14 cellular contexts compared by ENCODE assay signal in the genomic region with DNA sequence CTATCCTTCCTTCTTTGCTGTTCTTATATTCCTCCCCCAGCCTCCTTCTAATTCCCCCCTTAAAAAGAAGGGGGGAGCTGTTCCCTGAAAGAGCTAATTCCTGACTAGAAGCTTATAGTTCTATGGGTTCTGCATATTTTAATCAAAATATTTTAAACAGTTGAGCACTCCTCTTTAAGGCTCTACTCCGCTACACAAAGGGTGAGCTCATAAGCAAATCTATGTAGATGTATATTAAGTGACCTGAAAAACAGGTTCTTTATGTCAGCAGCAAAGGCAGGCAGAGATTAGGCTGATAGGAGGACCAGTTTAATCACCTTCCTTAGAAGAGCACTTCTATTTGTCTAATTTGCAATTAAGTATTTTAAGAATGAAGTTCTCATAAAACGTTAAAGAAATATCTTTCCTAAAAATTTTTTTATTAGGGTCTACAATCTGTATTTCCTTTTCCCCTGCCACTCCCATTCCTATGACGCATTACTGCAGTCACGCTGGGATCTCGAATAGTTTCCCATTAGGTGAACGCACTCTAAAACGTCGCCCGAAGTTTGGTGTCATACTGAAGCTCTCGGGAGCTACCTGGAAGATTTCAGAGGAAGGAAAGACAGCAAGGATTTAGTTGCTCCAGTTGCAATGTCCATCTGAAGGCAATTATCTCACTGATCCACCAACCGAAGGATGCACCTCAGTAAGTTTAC. TPM values are rescaled to one million over a fixed set of nuclear protein-coding genes. Genes with fewer than 3 reads are reported as not detected.
DNase-seq lines count a peak whose midpoint lies in the region; ATAC-seq and TF ChIP-seq lines count a peak whose summit lies in the region.
"Had no signal": no experiment of that assay in that cellular context is flagged by ENCODE, and none has a peak within 500 bp of the region (broad histone marks: within the 10 kb centered on the region; RNA-seq: fewer than 3 reads in every experiment).

No MANE protein-coding gene starts in this region.

- H3K9me3 Mint-ChIP-seq in T-cell = no peaks in the 10 kb centered on the region
- H3K9me3 Mint-ChIP-seq in natural killer cell = no peaks in the 10 kb centered on the region
- H3K9me3 Mint-ChIP-seq: activated CD4-positive, alpha-beta memory T cell treated with anti-CD3 and anti-CD28 coated beads, Interleukin-2, amount 10 ng/mL, durations not matched to agents 7 days and 5 days; activated naive CD8-positive, alpha-beta T cell treated with anti-CD3 and anti-CD28 coated beads, Interleukin-2, amount 50 U/mL, for 24 hours; memory B cell; stimulated activated naive B cell treated with anti-CD40 and anti-IgM and Interleukin-4, amounts not matched to agents 10 μg/mL and 1 μg/mL and 100 μg/mL, for 72 hours had no signal

- H3K27ac ChIP-seq in stomach = peak overlapping the region; percentile 4 to 88 (median 52)

- H3K4me3 ChIP-seq in choroid plexus epithelial cell (ENCODE audit: low read depth, low read length) (peak overlapping the region; percentile 87), stomach (peak overlapping the region in 3 of 4 donors; percentile 3 to 94 (median 66))
- H3K4me3 ChIP-seq: K562 had no signal

- TF ChIP-seq EP300 in stomach (IDR thresholded peaks at IDR 0.05) = no peak

- intact Hi-C loops in stomach (cut with DNase I; ENCODE audit: low total_unique reads) = no loop called here
- intact Hi-C loops in natural killer cell (cut with micrococcal nuclease) = loop anchor here (10.0 kb wide), 1 partner anchor 1956 kb away; no protein-coding TSS in a partner anchor

- H3K4me3 Mint-ChIP-seq in T-cell (no peak overlapping the region), natural killer cell (no peak overlapping the region)
- H3K4me3 Mint-ChIP-seq: activated CD4-positive, alpha-beta memory T cell treated with anti-CD3 and anti-CD28 coated beads, Interleukin-2, amount 10 ng/mL, durations not matched to agents 7 days and 5 days; activated naive CD8-positive, alpha-beta T cell treated with anti-CD3 and anti-CD28 coated beads, Interleukin-2, amount 50 U/mL, for 24 hours; memory B cell; stimulated activated naive B cell treated with anti-CD40 and anti-IgM and Interleukin-4, amounts not matched to agents 10 μg/mL and 1 μg/mL and 100 μg/mL, for 72 hours had no signal

- WGBS in stomach, 5 donors = 39 to 55% (median 51%) methylated on average over 11 of the region's 11 CpGs

- TF ChIP-seq CTCF in choroid plexus epithelial cell (conservative IDR thresholded peaks at IDR 0.05; ENCODE audit: low read depth, low read length) = no peak
- no peak for TF ChIP-seq CTCF in stomach (IDR thresholded peaks at IDR 0.05)
- no peak for TF ChIP-seq CTCF in natural killer cell (IDR thresholded peaks at IDR 0.05)

- H3K4me1 Mint-ChIP-seq in T-cell = peaks cover 14 to 21% (median 17%) of the 10 kb centered on the region in 3 donors
- peaks cover 8 to 12% of the 10 kb centered on the region in 2 donors for H3K4me1 Mint-ChIP-seq in natural killer cell

- H3K27ac Mint-ChIP-seq in T-cell = no peak overlapping the region
- no peak overlapping the region for H3K27ac Mint-ChIP-seq in natural killer cell
- H3K27ac Mint-ChIP-seq: activated CD4-positive, alpha-beta memory T cell treated with anti-CD3 and anti-CD28 coated beads, Interleukin-2, amount 10 ng/mL, durations not matched to agents 7 days and 5 days; activated naive CD8-positive, alpha-beta T cell treated with anti-CD3 and anti-CD28 coated beads, Interleukin-2, amount 50 U/mL, for 24 hours; memory B cell; stimulated activated naive B cell treated with anti-CD40 and anti-IgM and Interleukin-4, amounts not matched to agents 10 μg/mL and 1 μg/mL and 100 μg/mL, for 72 hours had no signal

- no peaks in the 10 kb centered on the region for H3K9me3 ChIP-seq in stomach
- H3K9me3 ChIP-seq: esophagus muscularis mucosa had no signal

- H3K27me3 Mint-ChIP-seq in T-cell (peaks cover 57 to 64% of the 10 kb centered on the region in 2 donors), natural killer cell (ENCODE audit: low read depth in 2 of 2) (peaks cover 37 to 77% of the 10 kb centered on the region in 2 donors)

- H3K36me3 Mint-ChIP-seq in T-cell = no peaks in the 10 kb centered on the region
- no peaks in the 10 kb centered on the region for H3K36me3 Mint-ChIP-seq in natural killer cell
- H3K36me3 Mint-ChIP-seq: memory B cell; stimulated activated naive B cell treated with anti-CD40 and anti-IgM and Interleukin-4, amounts not matched to agents 10 μg/mL and 1 μg/mL and 100 μg/mL, for 72 hours had no signal

- H3K4me1 ChIP-seq in stomach = peaks cover 19 to 84% (median 50%) of the 10 kb centered on the region in 4 donors

- H3K27me3 ChIP-seq in stomach = peaks cover 0 to 14% (median 10%) of the 10 kb centered on the region in 3 donors
- H3K27me3 ChIP-seq: esophagus muscularis mucosa had no signal

- H3K36me3 ChIP-seq in stomach = no peaks in the 10 kb centered on the region
- H3K36me3 ChIP-seq: esophagus muscularis mucosa had no signal

- CTCF ChIA-PET in T-cell (lab: Charles Lee) = no interaction called here

- peak; percentile 61 for DNase-seq in NCI-H510A treated with DMSO at 0.1 percent for 48 hours (lab: John Stamatoyannopoulos, UW)
- DNase-seq in choroid plexus epithelial cell (ENCODE audit: low read depth) = peak; percentile 46
- DNase-seq in left kidney (ENCODE audit: low read depth, low spot score) = peak; percentile 62
- no peak for DNase-seq in stomach
- DNase-seq in activated CD4-positive, CD25-positive, alpha-beta regulatory T cell (lab: John Stamatoyannopoulos, UW) = no peak
- no peak for DNase-seq in T-cell
- DNase-seq in natural killer cell = no peak
- DNase-seq: activated CD4-positive, alpha-beta memory T cell treated with anti-CD3 and anti-CD28 coated beads, Interleukin-2, amount 10 ng/mL, durations not matched to agents 7 days and 5 days; activated naive CD8-positive, alpha-beta T cell treated with anti-CD3 and anti-CD28 coated beads, Interleukin-2, amount 50 U/mL, for 24 hours; NCI-H524 treated with DMSO at 0.1 percent for 48 hours; stimulated activated naive B cell treated with anti-CD40 and anti-IgM and Interleukin-4, amounts not matched to agents 10 μg/mL and 1 μg/mL and 100 μg/mL, for 72 hours had no signal

- no peak for ATAC-seq in T-cell (replicated peaks in 1 of 4)
- ATAC-seq in natural killer cell = no peak
- ATAC-seq: activated naive CD8-positive, alpha-beta T cell treated with anti-CD3 and anti-CD28 coated beads, Interleukin-2, amount 50 U/mL, for 24 hours; K562; stimulated activated naive B cell treated with anti-CD40 and anti-IgM and Interleukin-4, amounts not matched to agents 10 μg/mL and 1 μg/mL and 100 μg/mL, for 72 hours had no signal

- POLR2A ChIA-PET in T-cell (lab: Charles Lee) = no interaction called here

- no peak for TF ChIP-seq POLR2A in stomach (IDR thresholded peaks at IDR 0.05)

RNA-seq across cellular contexts. Expression of gene EFNB2, which starts 5.1 kb away (rescaled TPM):
- total RNA-seq in stomach (10 to 100 TPM; 11.6 to 48.7 (median 19.0) TPM), T-cell (under 1 TPM; 0.18 to 0.47 (median 0.33) TPM), natural killer cell (under 1 TPM; 0.16 to 0.33 (median 0.33) TPM)
- polyA plus RNA-seq in stomach = 1 to 10 TPM; 3.0 to 7.3 (median 7.2) TPM

RNA-seq across cellular contexts. Expression of gene ARGLU1, which starts 37.6 kb away (rescaled TPM):
- 100 to 1,000 TPM in 4 of 5 donors, 10 to 100 TPM in 1; 78.2 to 321 (median 129) TPM for total RNA-seq in stomach
- 10 to 100 TPM; 16.6 to 88.6 (median 17.9) TPM for polyA plus RNA-seq in stomach
- total RNA-seq in T-cell = 100 to 1,000 TPM; 158 to 197 (median 184) TPM
- 100 to 1,000 TPM; 158 to 179 (median 161) TPM for total RNA-seq in natural killer cell

Comparison
In these comparisons a context has a peak if more than half of its experiments do, and no peak if none do; other contexts are left out.
1. DNase-seq: peak in NCI-H510A treated with DMSO at 0.1 percent for 48 hours (single experiment), choroid plexus epithelial cell (single experiment) and left kidney (single experiment); none in stomach (single experiment), activated CD4-positive, CD25-positive, alpha-beta regulatory T cell (0 of 4), T-cell (0 of 34) and natural killer cell (single experiment).
2. RNA of gene EFNB2, which starts 5.1 kb away (total RNA-seq): 11.6 to 48.7 TPM in stomach; 0.18 to 0.47 TPM in T-cell and 0.16 to 0.33 TPM in natural killer cell; every median in the first group is over 4 times any median in the second.